ENCODE assay signal across 1 cellular context in the genomic region with DNA sequence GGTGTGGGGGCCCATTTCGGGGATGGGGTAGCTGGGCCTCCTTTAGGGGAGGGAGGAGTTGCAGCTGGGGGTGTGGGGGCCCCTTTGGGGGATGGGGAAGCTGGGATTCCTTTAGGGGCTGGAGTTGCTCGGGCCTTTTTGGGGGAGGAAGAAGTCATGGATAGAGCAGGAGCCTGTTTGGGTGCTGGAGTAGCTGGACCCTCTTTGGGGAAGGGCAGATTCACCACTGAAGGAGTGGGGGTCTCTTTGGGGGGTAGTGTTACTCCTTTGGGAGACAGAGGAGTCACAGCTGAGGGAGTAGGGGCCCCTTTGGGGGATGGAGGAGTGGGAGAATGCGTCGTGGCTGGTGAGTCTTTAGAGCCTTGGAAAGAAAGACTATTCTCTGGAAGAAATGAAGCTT.
TF ChIP-seq lines count a peak whose summit lies in the region.

No MANE protein-coding gene starts in this region.

TF ChIP-seq in A549, 52 proteins besides CTCF, POLR2A, EP300 and RAD21:
- no peak for TF ChIP-seq CHD4 (IDR thresholded peaks at IDR 0.05; ENCODE audit: borderline replicate concordance)
- TF ChIP-seq PHF8 (IDR thresholded peaks at IDR 0.05; ENCODE audit: borderline replicate concordance, low read depth) = no peak
- no peak for TF ChIP-seq RARB (CRISPR knock-in tag; IDR thresholded peaks at IDR 0.05)
- TF ChIP-seq, protein P1, sequence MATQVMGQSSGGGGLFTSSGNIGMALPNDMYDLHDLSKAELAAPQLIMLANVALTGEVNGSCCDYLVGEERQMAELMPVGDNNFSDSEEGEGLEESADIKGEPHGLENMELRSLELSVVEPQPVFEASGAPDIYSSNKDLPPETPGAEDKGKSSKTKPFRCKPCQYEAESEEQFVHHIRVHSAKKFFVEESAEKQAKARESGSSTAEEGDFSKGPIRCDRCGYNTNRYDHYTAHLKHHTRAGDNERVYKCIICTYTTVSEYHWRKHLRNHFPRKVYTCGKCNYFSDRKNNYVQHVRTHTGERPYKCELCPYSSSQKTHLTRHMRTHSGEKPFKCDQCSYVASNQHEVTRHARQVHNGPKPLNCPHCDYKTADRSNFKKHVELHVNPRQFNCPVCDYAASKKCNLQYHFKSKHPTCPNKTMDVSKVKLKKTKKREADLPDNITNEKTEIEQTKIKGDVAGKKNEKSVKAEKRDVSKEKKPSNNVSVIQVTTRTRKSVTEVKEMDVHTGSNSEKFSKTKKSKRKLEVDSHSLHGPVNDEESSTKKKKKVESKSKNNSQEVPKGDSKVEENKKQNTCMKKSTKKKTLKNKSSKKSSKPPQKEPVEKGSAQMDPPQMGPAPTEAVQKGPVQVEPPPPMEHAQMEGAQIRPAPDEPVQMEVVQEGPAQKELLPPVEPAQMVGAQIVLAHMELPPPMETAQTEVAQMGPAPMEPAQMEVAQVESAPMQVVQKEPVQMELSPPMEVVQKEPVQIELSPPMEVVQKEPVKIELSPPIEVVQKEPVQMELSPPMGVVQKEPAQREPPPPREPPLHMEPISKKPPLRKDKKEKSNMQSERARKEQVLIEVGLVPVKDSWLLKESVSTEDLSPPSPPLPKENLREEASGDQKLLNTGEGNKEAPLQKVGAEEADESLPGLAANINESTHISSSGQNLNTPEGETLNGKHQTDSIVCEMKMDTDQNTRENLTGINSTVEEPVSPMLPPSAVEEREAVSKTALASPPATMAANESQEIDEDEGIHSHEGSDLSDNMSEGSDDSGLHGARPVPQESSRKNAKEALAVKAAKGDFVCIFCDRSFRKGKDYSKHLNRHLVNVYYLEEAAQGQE (IDR thresholded peaks at IDR 0.05) = no peak
- TF ChIP-seq RCOR1 (IDR thresholded peaks at IDR 0.05; ENCODE audit: low read depth, low read length) = no peak
- TF ChIP-seq ESRRA (IDR thresholded peaks at IDR 0.05; ENCODE audit: borderline replicate concordance, low read length) = no peak
- TF ChIP-seq BHLHE40 (IDR thresholded peaks at IDR 0.05; ENCODE audit: low read depth, low read length) = no peak
- TF ChIP-seq, protein P2, sequence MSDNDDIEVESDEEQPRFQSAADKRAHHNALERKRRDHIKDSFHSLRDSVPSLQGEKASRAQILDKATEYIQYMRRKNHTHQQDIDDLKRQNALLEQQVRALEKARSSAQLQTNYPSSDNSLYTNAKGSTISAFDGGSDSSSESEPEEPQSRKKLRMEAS (IDR thresholded peaks at IDR 0.05) = no peak
- TF ChIP-seq NPAS2 (CRISPR knock-in tag; IDR thresholded peaks at IDR 0.05; ENCODE audit: borderline replicate concordance) = no peak
- no peak for TF ChIP-seq RNF2 (IDR thresholded peaks at IDR 0.05; ENCODE audit: borderline replicate concordance, low read depth)
- TF ChIP-seq, protein P3, sequence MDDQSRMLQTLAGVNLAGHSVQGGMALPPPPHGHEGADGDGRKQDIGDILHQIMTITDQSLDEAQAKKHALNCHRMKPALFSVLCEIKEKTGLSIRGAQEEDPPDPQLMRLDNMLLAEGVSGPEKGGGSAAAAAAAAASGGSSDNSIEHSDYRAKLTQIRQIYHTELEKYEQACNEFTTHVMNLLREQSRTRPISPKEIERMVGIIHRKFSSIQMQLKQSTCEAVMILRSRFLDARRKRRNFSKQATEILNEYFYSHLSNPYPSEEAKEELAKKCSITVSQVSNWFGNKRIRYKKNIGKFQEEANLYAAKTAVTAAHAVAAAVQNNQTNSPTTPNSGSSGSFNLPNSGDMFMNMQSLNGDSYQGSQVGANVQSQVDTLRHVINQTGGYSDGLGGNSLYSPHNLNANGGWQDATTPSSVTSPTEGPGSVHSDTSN (IDR thresholded peaks at IDR 0.05) = no peak
- TF ChIP-seq, protein P4, sequence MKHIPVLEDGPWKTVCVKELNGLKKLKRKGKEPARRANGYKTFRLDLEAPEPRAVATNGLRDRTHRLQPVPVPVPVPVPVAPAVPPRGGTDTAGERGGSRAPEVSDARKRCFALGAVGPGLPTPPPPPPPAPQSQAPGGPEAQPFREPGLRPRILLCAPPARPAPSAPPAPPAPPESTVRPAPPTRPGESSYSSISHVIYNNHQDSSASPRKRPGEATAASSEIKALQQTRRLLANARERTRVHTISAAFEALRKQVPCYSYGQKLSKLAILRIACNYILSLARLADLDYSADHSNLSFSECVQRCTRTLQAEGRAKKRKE (CRISPR knock-in tag; IDR thresholded peaks at IDR 0.05; ENCODE audit: low read depth) = no peak
- TF ChIP-seq MAZ (IDR thresholded peaks at IDR 0.05; ENCODE audit: borderline replicate concordance, low read depth, low read length) = no peak
- no peak for TF ChIP-seq MAFK (IDR thresholded peaks at IDR 0.05; ENCODE audit: partially characterized antibody)
